Comparison of ENCODE assay signal across 27 cellular contexts in the genomic region with DNA sequence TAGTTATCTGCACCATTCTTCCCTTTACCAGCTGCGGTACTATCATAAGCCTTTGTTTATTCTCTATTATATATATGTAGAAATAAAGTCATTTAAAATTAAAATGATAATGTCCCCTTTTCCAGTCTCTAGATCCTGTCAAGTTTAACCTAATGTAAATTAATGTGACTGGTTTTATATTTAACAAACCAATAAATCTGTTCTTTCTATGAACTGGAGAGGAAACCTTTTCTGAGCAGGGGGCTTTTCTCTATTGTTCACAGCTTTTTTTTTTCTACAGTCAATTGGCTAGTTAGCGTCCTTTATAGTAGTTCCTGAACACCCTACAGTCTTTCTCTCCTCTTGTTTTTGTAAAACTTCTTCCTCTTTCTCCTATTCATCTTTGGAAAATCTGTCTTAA.
"Had no signal": no experiment of that assay in that cellular context is flagged by ENCODE, and none has a peak within 500 bp of the region (broad histone marks: within the 10 kb centered on the region; RNA-seq: fewer than 3 reads in every experiment).

No MANE protein-coding gene starts in this region.

- H2AFZ ChIP-seq: parathyroid adenoma had no signal

- H3K4me1 Mint-ChIP-seq: naive thymus-derived CD4-positive, alpha-beta T cell; natural killer cell; stimulated activated effector memory CD8-positive, alpha-beta T cell treated with anti-CD3 and anti-CD28 coated beads, Interleukin-12 subunit alpha, Interleukin-12 subunit beta, amount 100 ng/mL, for 72 hours; stimulated activated naive B cell treated with anti-CD40 and anti-IgM and Interleukin-4, amounts not matched to agents 10 μg/mL and 1 μg/mL and 100 μg/mL, for 72 hours had no signal

- H3K4me1 ChIP-seq: parathyroid adenoma, psoas muscle, right lobe of liver, sigmoid colon, stomach, thyroid gland, tibial nerve, upper lobe of left lung had no signal

- H3K79me2 ChIP-seq: parathyroid adenoma had no signal

- H3K9ac ChIP-seq: parathyroid adenoma had no signal

- H3K27me3 Mint-ChIP-seq: naive thymus-derived CD4-positive, alpha-beta T cell; progenitor cell of endocrine pancreas; stimulated activated naive B cell treated with anti-CD40 and anti-IgM and Interleukin-4, amounts not matched to agents 10 μg/mL and 1 μg/mL and 100 μg/mL, for 72 hours; stimulated activated naive CD8-positive, alpha-beta T cell treated with anti-CD3 and anti-CD28 coated beads, Interleukin-15, Interleukin-2, amounts not matched to agents 100 ng/mL and 50 ng/mL, for 24 hours had no signal

- H3K27ac ChIP-seq: ovary, parathyroid adenoma, psoas muscle, right lobe of liver, sigmoid colon, stomach, thoracic aorta, thyroid gland, tibial nerve, upper lobe of left lung had no signal

- ATAC-seq: naive thymus-derived CD4-positive, alpha-beta T cell; natural killer cell; psoas muscle; right cardiac atrium; right lobe of liver; stimulated activated effector memory CD8-positive, alpha-beta T cell treated with anti-CD3 and anti-CD28 coated beads, Interleukin-12 subunit alpha, Interleukin-12 subunit beta, amount 100 ng/mL, for 72 hours; stimulated activated naive B cell treated with anti-CD40 and anti-IgM and Interleukin-4, amounts not matched to agents 10 μg/mL and 1 μg/mL and 100 μg/mL, for 72 hours had no signal

- H3K36me3 ChIP-seq: ovary, right lobe of liver, sigmoid colon, stomach, thoracic aorta, thyroid gland, tibial nerve, upper lobe of left lung had no signal

- H3K9me3 Mint-ChIP-seq: nephron; stimulated activated naive B cell treated with anti-CD40 and anti-IgM and Interleukin-4, amounts not matched to agents 10 μg/mL and 1 μg/mL and 100 μg/mL, for 72 hours had no signal

- H3K9me3 ChIP-seq: ovary, psoas muscle, right lobe of liver, sigmoid colon, stomach, thoracic aorta, thyroid gland, tibial nerve, upper lobe of left lung had no signal

- H3K4me3 Mint-ChIP-seq: naive thymus-derived CD4-positive, alpha-beta T cell; natural killer cell; nephron; stimulated activated effector memory CD8-positive, alpha-beta T cell treated with anti-CD3 and anti-CD28 coated beads, Interleukin-12 subunit alpha, Interleukin-12 subunit beta, amount 100 ng/mL, for 72 hours; stimulated activated naive B cell treated with anti-CD40 and anti-IgM and Interleukin-4, amounts not matched to agents 10 μg/mL and 1 μg/mL and 100 μg/mL, for 72 hours; stimulated activated naive CD8-positive, alpha-beta T cell treated with anti-CD3 and anti-CD28 coated beads, Interleukin-15, Interleukin-2, amounts not matched to agents 100 ng/mL and 50 ng/mL, for 24 hours had no signal

- H3K27me3 ChIP-seq: ovary, right lobe of liver, sigmoid colon, stomach, thyroid gland, tibial nerve, upper lobe of left lung had no signal

- DNase-seq: naive thymus-derived CD4-positive, alpha-beta T cell; natural killer cell; occipital lobe; ovary; posterior cingulate gyrus; psoas muscle; right cardiac atrium; right lobe of liver; sigmoid colon; small intestine; stimulated activated CD4-positive, alpha-beta T cell treated with anti-CD3 and anti-CD28 coated beads, Interleukin-15, amount 100 ng/mL, for 24 hours; stimulated activated CD4-positive, alpha-beta T cell treated with anti-CD3 and anti-CD28 coated beads, Interleukin-2, amount 100 ng/mL, for 24 hours; stimulated activated CD4-positive, alpha-beta T cell treated with anti-CD3 and anti-CD28 coated beads, Interleukin-2, amount 100 ng/mL, for 48 hours; stimulated activated CD4-positive, alpha-beta T cell treated with anti-CD3 and anti-CD28 coated beads, Interleukin-4, amount 100 ng/mL, for 24 hours; stimulated activated naive B cell treated with anti-CD40 and anti-IgM and Interleukin-4, amounts not matched to agents 10 μg/mL and 1 μg/mL and 100 μg/mL, for 72 hours; stimulated activated naive CD4-positive, alpha-beta T cell treated with Interleukin-2 at 50 U/mL for 16 hours; stomach; thyroid gland; trophoblast cell; upper lobe of left lung had no signal

- H3K36me3 Mint-ChIP-seq: naive thymus-derived CD4-positive, alpha-beta T cell; natural killer cell; stimulated activated effector memory CD8-positive, alpha-beta T cell treated with anti-CD3 and anti-CD28 coated beads, Interleukin-12 subunit alpha, Interleukin-12 subunit beta, amount 100 ng/mL, for 72 hours; stimulated activated naive B cell treated with anti-CD40 and anti-IgM and Interleukin-4, amounts not matched to agents 10 μg/mL and 1 μg/mL and 100 μg/mL, for 72 hours had no signal

- H3K27ac Mint-ChIP-seq: naive thymus-derived CD4-positive, alpha-beta T cell; natural killer cell; nephron; progenitor cell of endocrine pancreas; stimulated activated effector memory CD8-positive, alpha-beta T cell treated with anti-CD3 and anti-CD28 coated beads, Interleukin-12 subunit alpha, Interleukin-12 subunit beta, amount 100 ng/mL, for 72 hours; stimulated activated naive B cell treated with anti-CD40 and anti-IgM and Interleukin-4, amounts not matched to agents 10 μg/mL and 1 μg/mL and 100 μg/mL, for 72 hours; stimulated activated naive CD8-positive, alpha-beta T cell treated with anti-CD3 and anti-CD28 coated beads, Interleukin-15, Interleukin-2, amounts not matched to agents 100 ng/mL and 50 ng/mL, for 24 hours had no signal

- H3K4me3 ChIP-seq: ovary, psoas muscle, right lobe of liver, sigmoid colon, stomach, thoracic aorta, thyroid gland, tibial nerve, upper lobe of left lung had no signal
